5 cellular contexts compared by ENCODE assay signal in genomic region chr6:19039287-19039686, GRCh38.
"Had no signal": no experiment of that assay in that cellular context is flagged by ENCODE, and none has a peak within 500 bp of the region (broad histone marks: within the 10 kb centered on the region; RNA-seq: fewer than 3 reads in every experiment).

No MANE protein-coding gene starts in this region.

- ATAC-seq: HepG2, K562 had no signal

- H3K27ac ChIP-seq: HL-60 had no signal

- DNase-seq: IMR-90, KBM-7 had no signal

- H3K4me3 ChIP-seq: K562 had no signal
